In the genomic region with DNA sequence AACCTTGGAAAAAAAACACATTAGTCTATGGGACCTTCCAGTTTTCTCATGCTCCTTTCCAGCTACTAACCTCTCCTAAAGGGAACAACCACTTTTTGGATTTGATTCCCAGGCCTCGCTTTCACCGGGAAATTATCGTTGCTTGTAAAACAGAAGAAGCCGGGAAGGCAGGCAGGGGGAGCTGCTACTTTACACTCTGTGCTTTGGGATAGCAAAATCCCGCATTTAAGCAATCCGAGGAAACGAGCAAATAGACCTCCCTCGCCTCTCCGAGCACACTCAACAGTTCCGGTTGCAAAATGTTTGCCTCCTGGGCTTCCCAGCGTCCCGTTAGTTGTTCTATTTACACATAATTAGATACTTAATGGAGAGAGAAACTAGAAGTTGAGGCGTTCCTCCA, we compare ENCODE assay signal across 8 cellular contexts. TPM values are rescaled to one million over a fixed set of nuclear protein-coding genes. Genes with fewer than 3 reads are reported as not detected.
DNase-seq lines count a peak whose midpoint lies in the region; ATAC-seq, FAIRE-seq and TF ChIP-seq lines count a peak whose summit lies in the region.

No MANE protein-coding gene starts in this region.

- no peak overlapping the region for H3K4ac ChIP-seq in H1 (replicated peaks; ENCODE audit: insufficient read length, low read depth, low read length)

- H3K18ac ChIP-seq in H1 (ENCODE audit: extremely low read depth, low read length) = no peak overlapping the region

- peaks cover 27% of the 10 kb centered on the region for H3K36me3 Mint-ChIP-seq in stimulated activated naive CD8-positive, alpha-beta T cell treated with anti-CD3 and anti-CD28 coated beads, Interleukin-15, Interleukin-2, amounts not matched to agents 100 ng/mL and 50 ng/mL, for 24 hours (ENCODE audit: low read depth)
- no peaks in the 10 kb centered on the region for H3K36me3 Mint-ChIP-seq in memory B cell

- TF ChIP-seq CTCF in H1 (IDR thresholded peaks at IDR 0.05; ENCODE audit: control extremely low read depth in 1 of 3, insufficient read depth in 1 of 3, low read depth in 1 of 3, low read length in 3 of 3) (peak; percentile 15 to 53 (median 18); a peak in 3 of 4 replicates), thoracic aorta (IDR thresholded peaks at IDR 0.05) (peak; percentile 18)

- no peak overlapping the region for H2BK120ac ChIP-seq in H1 (replicated peaks; ENCODE audit: low read depth, low read length)

- no peaks in the 10 kb centered on the region for H3K79me1 ChIP-seq in H1 (ENCODE audit: low read depth, low read length)

- peak; percentile 48 to 54 for TF ChIP-seq RAD21 in H1 (IDR thresholded peaks at IDR 0.05 in 1 of 2, conservative IDR thresholded peaks at IDR 0.05 in 1 of 2; ENCODE audit: low read depth in 2 of 2, low read length in 2 of 2)

- no peak overlapping the region for H2BK5ac ChIP-seq in H1 (ENCODE audit: low read depth, low read length)

- H3K27ac Mint-ChIP-seq in stimulated activated naive CD8-positive, alpha-beta T cell treated with anti-CD3 and anti-CD28 coated beads, Interleukin-15, Interleukin-2, amounts not matched to agents 100 ng/mL and 50 ng/mL, for 24 hours = peak overlapping the region; percentile 73
- no peak overlapping the region for H3K27ac Mint-ChIP-seq in memory B cell

- no peaks in the 10 kb centered on the region for H3K9me3 ChIP-seq in H1 (ENCODE audit: insufficient read depth in 2 of 2, low read depth in 1 of 2, low read length in 1 of 2)
- H3K9me3 ChIP-seq in thoracic aorta = no peaks in the 10 kb centered on the region

- no peak overlapping the region for H3K14ac ChIP-seq in H1 (ENCODE audit: insufficient read length)

- WGBS in H1 (ENCODE audit: extremely low coverage in 1 of 2, insufficient coverage in 1 of 2, insufficient read length in 1 of 2, insufficient replicate concordance in 2 of 2, low coverage in 1 of 2, low lambda C conversion rate in 2 of 2, missing lambda C conversion rate in 1 of 2), 2 experiments = 11% methylated on average over 13 of the region's 13 CpGs; no CpG with 5 or more reads in 1 of the 2 experiments

- H2BK20ac ChIP-seq in H1 (ENCODE audit: low read length) = no peak overlapping the region

- TF ChIP-seq EP300 in H1 (IDR thresholded peaks at IDR 0.05; ENCODE audit: borderline replicate concordance in 1 of 2, low read depth in 2 of 2, low read length in 2 of 2) = no peak

- no peak for DNase-seq in stimulated activated naive CD8-positive, alpha-beta T cell treated with anti-CD3 and anti-CD28 coated beads, Interleukin-15, Interleukin-2, amounts not matched to agents 100 U/mL and 50 U/mL, for 24 hours
- DNase-seq in RPMI7951 (ENCODE audit: low read depth) = peak; percentile 52
- DNase-seq in H1 (ENCODE audit: low read depth in 1 of 2, low spot score in 2 of 2) = peak in 1 of 2 experiments; percentile 53
- no peak for DNase-seq in memory B cell (ENCODE audit: low spot score in 2 of 2)
- DNase-seq in thoracic aorta (ENCODE audit: low spot score) = no peak
- DNase-seq in T-helper 9 cell = no peak

- H3K27me3 ChIP-seq in H1 (replicated peaks in 1 of 4; ENCODE audit: control insufficient read depth in 3 of 4, extremely low read depth in 1 of 4, insufficient read depth in 3 of 4, low read length in 3 of 4) (peaks cover 13 to 35% (median 25%) of the 10 kb centered on the region in 4 experiments), thoracic aorta (replicated peaks; ENCODE audit: insufficient read depth) (no peaks in the 10 kb centered on the region)

- no peak overlapping the region for H4K91ac ChIP-seq in H1 (replicated peaks; ENCODE audit: insufficient read length, low read length)

- no peak for TF ChIP-seq POLR2A in H1 (IDR thresholded peaks at IDR 0.05; ENCODE audit: control extremely low read depth in 1 of 2, low read depth in 2 of 2, low read length in 2 of 2)

- no peak overlapping the region for H3K27ac ChIP-seq in H1 (ENCODE audit: low read depth, low read length)
- peak overlapping the region in 1 of 2 donors; percentile 11 for H3K27ac ChIP-seq in thoracic aorta

- H4K20me1 ChIP-seq in H1 (replicated peaks in 1 of 2; ENCODE audit: control insufficient read depth in 1 of 2, insufficient read depth in 2 of 2, low read length in 2 of 2) = peaks cover 0 to 2% of the 10 kb centered on the region in 2 experiments

- H3K4me3 ChIP-seq in H1 (ENCODE audit: extremely low read depth in 1 of 4, insufficient read depth in 2 of 4, low read depth in 3 of 4, low read length in 4 of 4) (peak overlapping the region; percentile 48 to 72 (median 62)), thoracic aorta (peak overlapping the region; percentile 73)

- no peak overlapping the region for H2AK5ac ChIP-seq in H1 (ENCODE audit: low read depth, low read length)

- peak overlapping the region; percentile 89 for H3K4me3 Mint-ChIP-seq in stimulated activated naive CD8-positive, alpha-beta T cell treated with anti-CD3 and anti-CD28 coated beads, Interleukin-15, Interleukin-2, amounts not matched to agents 100 ng/mL and 50 ng/mL, for 24 hours
- H3K4me3 Mint-ChIP-seq in memory B cell = peak overlapping the region; percentile 87

- no peaks in the 10 kb centered on the region for H3K36me3 ChIP-seq in H1 (ENCODE audit: control insufficient read depth in 2 of 4, insufficient read depth in 4 of 4, low read length in 3 of 4)
- no peaks in the 10 kb centered on the region for H3K36me3 ChIP-seq in thoracic aorta

- H2BK12ac ChIP-seq in H1 (ENCODE audit: low read depth, low read length) = no peak overlapping the region

- peaks cover 11% of the 10 kb centered on the region for H3K23me2 ChIP-seq in H1 (ENCODE audit: low read depth, low read length)

- H3K79me2 ChIP-seq in H1 (ENCODE audit: control insufficient read depth in 1 of 2, insufficient read depth in 2 of 2, low read length in 2 of 2) = no peaks in the 10 kb centered on the region

- CTCF ChIA-PET in H1 (lab: Charles Lee; ENCODE audit: partially characterized antibody) = interaction anchor here (0.6 to 2.1 kb wide), 9 partner anchors 9 to 420 kb away, joined by 3 to 7 read pairs (median 4); no protein-coding TSS in a partner anchor

- no peak overlapping the region for H3K56ac ChIP-seq in H1 (replicated peaks; ENCODE audit: insufficient read length, low read depth, low read length)

- peaks cover 85% of the 10 kb centered on the region for H3K4me1 Mint-ChIP-seq in stimulated activated naive CD8-positive, alpha-beta T cell treated with anti-CD3 and anti-CD28 coated beads, Interleukin-15, Interleukin-2, amounts not matched to agents 100 ng/mL and 50 ng/mL, for 24 hours (ENCODE audit: low read depth)
- H3K4me1 Mint-ChIP-seq in memory B cell = peaks cover 40% of the 10 kb centered on the region

- H3K4me1 ChIP-seq in H1 (replicated peaks in 1 of 4; ENCODE audit: control insufficient read depth in 3 of 4, insufficient read depth in 4 of 4, low read length in 3 of 4) = peaks cover 0 to 4% (median under 1%) of the 10 kb centered on the region in 4 experiments; a peak in 3 of 7 replicates
- peaks cover 5 to 7% of the 10 kb centered on the region in 2 donors for H3K4me1 ChIP-seq in thoracic aorta (ENCODE audit: control insufficient read depth in 1 of 2, low read depth in 2 of 2)

- H3K9me3 Mint-ChIP-seq in stimulated activated naive CD8-positive, alpha-beta T cell treated with anti-CD3 and anti-CD28 coated beads, Interleukin-15, Interleukin-2, amounts not matched to agents 100 ng/mL and 50 ng/mL, for 24 hours = no peaks in the 10 kb centered on the region
- H3K9me3 Mint-ChIP-seq in memory B cell = no peaks in the 10 kb centered on the region

- no peak overlapping the region for H4K5ac ChIP-seq in H1 (ENCODE audit: insufficient read length, low read depth, low read length)

- H4K8ac ChIP-seq in H1 (ENCODE audit: extremely low read depth, insufficient read depth, low read length) = no peak overlapping the region

- FAIRE-seq in H1 (lab: Jason Lieb, UNC) = peak; percentile 81

- H3K4me2 ChIP-seq in H1 (ENCODE audit: insufficient read depth in 1 of 2, low read depth in 2 of 2, low read length in 2 of 2) = peak overlapping the region; percentile 91 to 96

- H2BK15ac ChIP-seq in H1 (ENCODE audit: low read length) = no peak overlapping the region

- peak overlapping the region in 1 of 4 experiments; percentile 34; a peak in 1 of 7 replicates for H3K9ac ChIP-seq in H1 (replicated peaks in 1 of 4; ENCODE audit: extremely low read depth in 1 of 4, low read depth in 3 of 4, low read length in 3 of 4)

- POLR2A ChIA-PET in H1 (lab: Charles Lee; ENCODE audit: partially characterized antibody) = no interaction called here

- H3K23ac ChIP-seq in H1 (ENCODE audit: insufficient read length) = no peak overlapping the region

- no peak for ATAC-seq in stimulated activated naive CD8-positive, alpha-beta T cell treated with anti-CD3 and anti-CD28 coated beads, Interleukin-15, Interleukin-2, amounts not matched to agents 100 U/mL and 50 U/mL, for 24 hours
- ATAC-seq in memory B cell (ENCODE audit: low read depth) = no peak
- peak; percentile 40 for ATAC-seq in thoracic aorta (ENCODE audit: insufficient number of reproducible peaks, low FRiP score, low read depth)
- ATAC-seq in GM19324 (IDR thresholded peaks at IDR 0.05; ENCODE audit: low FRiP score, unreplicated experiment) = no peak

- H2AFZ ChIP-seq in H1 (ENCODE audit: low read length) = no peak overlapping the region

- peaks cover 23% of the 10 kb centered on the region for H3K27me3 Mint-ChIP-seq in stimulated activated naive CD8-positive, alpha-beta T cell treated with anti-CD3 and anti-CD28 coated beads, Interleukin-15, Interleukin-2, amounts not matched to agents 100 ng/mL and 50 ng/mL, for 24 hours
- H3K27me3 Mint-ChIP-seq in memory B cell = peaks cover 14% of the 10 kb centered on the region

TF ChIP-seq in H1, 55 proteins besides CTCF, POLR2A, EP300 and RAD21 (continues in another document):
- TF ChIP-seq KDM4A (IDR thresholded peaks at IDR 0.05; ENCODE audit: low read depth, low read length, severe bottlenecking) = no peak
- TF ChIP-seq CBX5 (IDR thresholded peaks at IDR 0.05; ENCODE audit: low read depth, low read length) = no peak
- TF ChIP-seq SAP30 (IDR thresholded peaks at IDR 0.05; ENCODE audit: insufficient read depth, insufficient replicate concordance, low read length) = no peak
- TF ChIP-seq NANOG (IDR thresholded peaks at IDR 0.05; ENCODE audit: insufficient read depth, low read depth, low read length, poor library complexity, severe bottlenecking) = no peak
- TF ChIP-seq BCL11A (IDR thresholded peaks at IDR 0.05; ENCODE audit: low read depth in 2 of 2, low read length in 2 of 2) = no peak
- TF ChIP-seq YY1 (IDR thresholded peaks at IDR 0.05; ENCODE audit: low read depth, low read length) = no peak

RNA-seq across cellular contexts. Expression of gene CD38, which starts 1.2 kb away (rescaled TPM):
- total RNA-seq in RPMI7951 (2014; rRNA removed; shearing (Covaris generic)) = 0.10 and 0.12 TPM in 2 replicates
- 0.11 and 0.24 TPM in 2 replicates for total RNA-seq in H1 (2021; fragmentation: NEBNext Ultra II Directional; extraction: Animal tissue kit (Norgen Biotek cat#: 25700))
- polyA plus RNA-seq in H1 (2011; rRNA removed) = 0.14 and 0.27 TPM in 2 replicates
- 0.21 TPM for polyA plus RNA-seq in H1 (2011; cell fraction: cytosol; rRNA removed)
- polyA plus RNA-seq in H1 (2011; cell fraction: nucleus; rRNA removed) = 0.24 TPM
- 0.14 to 0.21 TPM (median 0.18 TPM) in 4 replicates for polyA plus RNA-seq in H1 (2012, experiment 1 of 2)
- not detected for polyA plus RNA-seq in H1 (2012, experiment 2 of 2)
- polyA plus RNA-seq in H1 (2013, experiment 1 of 2) = 0.16 TPM
- 0.11 TPM for polyA plus RNA-seq in H1 (2013, experiment 2 of 2)
- 0.78 and 1.3 TPM in 2 replicates for polyA minus RNA-seq in H1 (2011; rRNA and poly(A)+ RNA removed)
- not detected for polyA minus RNA-seq in H1 (2011; cell fraction: cytosol; rRNA and poly(A)+ RNA removed)
- polyA minus RNA-seq in H1 (2011; cell fraction: nucleus; rRNA and poly(A)+ RNA removed) = 0.60 TPM
- 1 to 10 TPM; 3.2 to 7.8 TPM for total RNA-seq in thoracic aorta
